17 cellular contexts compared by ENCODE assay signal in the genomic region with DNA sequence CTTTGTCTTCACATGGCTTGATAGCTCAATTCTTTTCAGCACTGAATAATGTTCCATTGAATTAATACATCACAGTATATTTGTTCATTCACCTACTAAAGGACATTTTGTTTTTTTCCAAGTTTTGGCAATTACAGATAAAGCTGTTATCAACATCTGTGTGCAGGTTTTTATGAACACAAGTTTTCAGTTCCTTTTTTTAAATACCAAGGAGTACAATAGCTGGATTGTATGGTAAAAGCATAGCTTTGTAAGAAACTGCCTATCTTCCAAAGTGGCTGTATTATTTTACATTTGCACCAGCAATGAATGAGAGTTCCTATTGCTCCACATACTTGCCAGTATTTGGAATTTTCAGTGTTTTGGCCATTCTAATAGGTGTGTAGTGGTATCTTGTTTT. TPM values are rescaled to one million over a fixed set of nuclear protein-coding genes. Genes with fewer than 3 reads are reported as not detected.
A peak's percentile ranks its signal among the peaks of the same experiment; 100 is the strongest.
DNase-seq lines count a peak whose midpoint lies in the region; ATAC-seq, FAIRE-seq and TF ChIP-seq lines count a peak whose summit lies in the region.
"Had no signal": no experiment of that assay in that cellular context is flagged by ENCODE, and none has a peak within 500 bp of the region (broad histone marks: within the 10 kb centered on the region; RNA-seq: fewer than 3 reads in every experiment).

No MANE protein-coding gene starts in this region.

- TF ChIP-seq RAD21 in GM12878 (IDR thresholded peaks at IDR 0.05; ENCODE audit: insufficient read depth, low read depth, low read length), result no peak

- peak overlapping the region; percentile 22 for H3K4me2 ChIP-seq in GM12878 (ENCODE audit: control insufficient read depth, insufficient read depth)
- H3K4me2 ChIP-seq: BLaER1 had no signal

- CTCF ChIA-PET in activated CD8-positive, alpha-beta memory T cell treated with anti-CD3 and anti-CD28 coated beads, Interleukin-2, amount 10 ng/mL, durations not matched to agents 7 days and 5 days (lab: Charles Lee), result interaction anchor here (1.0 to 1.3 kb wide), 2 partner anchors 57 to 257 kb away, joined by 3 to 4 read pairs; partner anchors contain the start of gene C1orf52
- CTCF ChIA-PET in GM12878 (lab: Yijun Ruan, JAX), result interaction anchor here (0.7 to 2.5 kb wide), 9 partner anchors 15 to 256 kb away, joined by 3 to 22 read pairs (median 5); no protein-coding TSS in a partner anchor

- H3K9me3 ChIP-seq in GM12878 (replicated peaks; ENCODE audit: control insufficient read depth, insufficient read depth, low read length), result peaks cover 9% of the 10 kb centered on the region; the same call in 2 of the 3 replicates

- TF ChIP-seq CTCF in GM12878 (IDR thresholded peaks at IDR 0.05 in 2 of 3, conservative IDR thresholded peaks at IDR 0.05 in 1 of 3; ENCODE audit: control insufficient read depth in 2 of 3, extremely low read depth in 1 of 3, insufficient read depth in 1 of 3, low read depth in 3 of 3, low read length in 3 of 3), result no peak

- peak overlapping the region; percentile 13 for H3K4me3 Mint-ChIP-seq in activated CD8-positive, alpha-beta memory T cell treated with anti-CD3 and anti-CD28 coated beads, Interleukin-2, amount 10 ng/mL, durations not matched to agents 7 days and 5 days
- no peak overlapping the region for H3K4me3 Mint-ChIP-seq in activated T-helper 2 cell treated with anti-CD3 and anti-CD28 coated beads, Interferon-gamma antibody, Interleukin-2, Interleukin-4, amounts not matched to agents 10 μg/mL and 5 μg/mL and 100 μg/mL, durations not matched to agents 14 hours and 24 hours and 36 hours (ENCODE audit: low read depth)

- no peaks in the 10 kb centered on the region for H4K20me1 ChIP-seq in GM12878 (ENCODE audit: control insufficient read depth, insufficient read depth)

- FAIRE-seq in GM12878 (lab: Jason Lieb, UNC) (no peak), urothelium cell line (lab: Jason Lieb, UNC) (no peak)
- FAIRE-seq: H54 had no signal

- 0 out of 2 replicates have a peak, but pooled peaks cover 4% of the 10 kb centered on the region for H3K4me1 ChIP-seq in GM12878 (ENCODE audit: control insufficient read depth, insufficient read depth, low read length)

- POLR2A ChIA-PET in GM12878 (lab: Charles Lee), result interaction anchor here (1.1 kb wide), 2 partner anchors 17 to 29 kb away, joined by 3 to 5 read pairs; no protein-coding TSS in a partner anchor

- RAD21 ChIA-PET in GM12878 (lab: Charles Lee; ENCODE audit: unreplicated experiment), result interaction anchor here (0.8 to 2.6 kb wide), 8 partner anchors 11 to 500 kb away, joined by 3 to 15 read pairs (median 4); no protein-coding TSS in a partner anchor

- in situ Hi-C loops in GM12878 (cut with MboI), result no loop called here

- H3K9me3 Mint-ChIP-seq in activated CD8-positive, alpha-beta memory T cell treated with anti-CD3 and anti-CD28 coated beads, Interleukin-2, amount 10 ng/mL, durations not matched to agents 7 days and 5 days (ENCODE audit: low read depth), result peaks cover 13% of the 10 kb centered on the region
- H3K9me3 Mint-ChIP-seq in activated T-helper 2 cell treated with anti-CD3 and anti-CD28 coated beads, Interferon-gamma antibody, Interleukin-2, Interleukin-4, amounts not matched to agents 10 μg/mL and 5 μg/mL and 100 μg/mL, durations not matched to agents 14 hours and 24 hours and 36 hours, result peaks cover 37% of the 10 kb centered on the region

- no peak for DNase-seq in activated CD8-positive, alpha-beta memory T cell treated with anti-CD3 and anti-CD28 coated beads, Interleukin-2, amount 10 ng/mL, durations not matched to agents 7 days and 5 days
- no peak for DNase-seq in activated CD8-positive, alpha-beta memory T cell treated with anti-CD3 and anti-CD28 coated beads for 24 hours
- DNase-seq in MV-4-11 (lab: John Stamatoyannopoulos, UW) (peak; percentile 23), GM12878 (ENCODE audit: low read depth, low spot score) (no peak), urothelium cell line (ENCODE audit: low spot score) (no peak)
- no peak for DNase-seq in activated T-helper 2 cell treated with anti-CD3 and anti-CD28 coated beads, Interferon-gamma antibody, Interleukin-2, Interleukin-4, amounts not matched to agents 10 μg/mL and 5 μg/mL and 100 μg/mL, durations not matched to agents 14 hours and 24 hours and 36 hours (ENCODE audit: low spot score)
- no peak for DNase-seq in activated effector memory CD4-positive, alpha-beta T cell treated with Interleukin-2 at 50 U/mL for 16 hours
- DNase-seq: 8988T; AML-193; CD8-positive, alpha-beta memory T cell; GF-D8; GM23248; KG1 had no signal

- H3K27ac Mint-ChIP-seq in activated CD8-positive, alpha-beta memory T cell treated with anti-CD3 and anti-CD28 coated beads, Interleukin-2, amount 10 ng/mL, durations not matched to agents 7 days and 5 days, result no peak overlapping the region
- H3K27ac Mint-ChIP-seq in activated T-helper 2 cell treated with anti-CD3 and anti-CD28 coated beads, Interferon-gamma antibody, Interleukin-2, Interleukin-4, amounts not matched to agents 10 μg/mL and 5 μg/mL and 100 μg/mL, durations not matched to agents 14 hours and 24 hours and 36 hours, result no peak overlapping the region

- no peak overlapping the region for H2AFZ ChIP-seq in GM12878 (ENCODE audit: control insufficient read depth, low read depth, low read length)
- H2AFZ ChIP-seq: GM23248 had no signal

- H3K4me3 ChIP-seq in GM12878, result 0 out of 2 replicates have a peak overlapping the region, but pooled peaks have one; percentile 10
- H3K4me3 ChIP-seq: BLaER1, GM23248 had no signal

- H3K9ac ChIP-seq in GM12878 (ENCODE audit: control insufficient read depth, insufficient read depth, low read length), result no peak overlapping the region
- H3K9ac ChIP-seq: BLaER1, GM23248 had no signal

- no peak for TF ChIP-seq POLR2A in GM12878 (IDR thresholded peaks at IDR 0.05; ENCODE audit: low read depth, low read length)

- H3K79me2 ChIP-seq in GM12878 (ENCODE audit: control insufficient read depth, insufficient read depth, low read length), result peaks cover 46% of the 10 kb centered on the region

- intact Hi-C loops in GM12878 (cut with micrococcal nuclease; ENCODE audit: unreplicated experiment), result no loop called here
- intact Hi-C loops in activated T-helper 2 cell treated with anti-CD3 and anti-CD28 coated beads, Interferon-gamma antibody, Interleukin-2, Interleukin-4, amounts not matched to agents 10 μg/mL and 5 μg/mL and 100 μg/mL, durations not matched to agents 14 hours and 24 hours and 36 hours (cut with micrococcal nuclease), result no loop called here

- H3K36me3 Mint-ChIP-seq in activated CD8-positive, alpha-beta memory T cell treated with anti-CD3 and anti-CD28 coated beads, Interleukin-2, amount 10 ng/mL, durations not matched to agents 7 days and 5 days, result peaks cover 41% of the 10 kb centered on the region
- H3K36me3 Mint-ChIP-seq in activated T-helper 2 cell treated with anti-CD3 and anti-CD28 coated beads, Interferon-gamma antibody, Interleukin-2, Interleukin-4, amounts not matched to agents 10 μg/mL and 5 μg/mL and 100 μg/mL, durations not matched to agents 14 hours and 24 hours and 36 hours (ENCODE audit: low read depth), result peaks cover 43% of the 10 kb centered on the region

- H3K27me3 Mint-ChIP-seq in activated CD8-positive, alpha-beta memory T cell treated with anti-CD3 and anti-CD28 coated beads, Interleukin-2, amount 10 ng/mL, durations not matched to agents 7 days and 5 days, result peaks cover 3% of the 10 kb centered on the region
- H3K27me3 Mint-ChIP-seq in activated T-helper 2 cell treated with anti-CD3 and anti-CD28 coated beads, Interferon-gamma antibody, Interleukin-2, Interleukin-4, amounts not matched to agents 10 μg/mL and 5 μg/mL and 100 μg/mL, durations not matched to agents 14 hours and 24 hours and 36 hours (ENCODE audit: low read depth), result peaks cover 31% of the 10 kb centered on the region
- H3K27me3 Mint-ChIP-seq: IgD-negative memory B cell had no signal

- no TSS peak for BruUV-seq in GM12878 (replicated peaks; lab: Mats Ljungman, UMichigan)

- ATAC-seq in activated CD8-positive, alpha-beta memory T cell treated with anti-CD3 and anti-CD28 coated beads, Interleukin-2, amount 10 ng/mL, durations not matched to agents 7 days and 5 days, result no peak
- no peak for ATAC-seq in GM12878
- ATAC-seq: HCT116 had no signal

- no peaks in the 10 kb centered on the region for H3K27me3 ChIP-seq in GM12878 (replicated peaks in 1 of 2; ENCODE audit: control insufficient read depth in 2 of 2, insufficient read depth in 2 of 2, low read length in 1 of 2)

- H3K36me3 ChIP-seq in GM12878 (ENCODE audit: control insufficient read depth in 2 of 2, insufficient read depth in 2 of 2, low read length in 1 of 2), result peaks cover 0 to 2% of the 10 kb centered on the region in 2 experiments; a peak in 1 of 4 replicates
- H3K36me3 ChIP-seq: BLaER1 had no signal

- TF ChIP-seq EP300 in GM12878 (IDR thresholded peaks at IDR 0.05; ENCODE audit: borderline replicate concordance in 1 of 2, control insufficient read depth in 1 of 2, low read depth in 2 of 2, low read length in 2 of 2), result no peak

- H3K27ac ChIP-seq in GM12878 (ENCODE audit: control insufficient read depth, insufficient read depth), result no peak overlapping the region; the same call in 1 of the 2 replicates
- H3K27ac ChIP-seq: BLaER1, GM23248 had no signal

- SMC1A ChIA-PET in GM12878 (lab: Charles Lee; ENCODE audit: uncharacterized antibody, unreplicated experiment), result interaction anchor here (0.7 to 3.9 kb wide), 16 partner anchors 8 to 274 kb away, joined by 3 to 36 read pairs (median 4); a partner anchor contains a TSS

- H3K4me1 Mint-ChIP-seq in activated CD8-positive, alpha-beta memory T cell treated with anti-CD3 and anti-CD28 coated beads, Interleukin-2, amount 10 ng/mL, durations not matched to agents 7 days and 5 days, result peaks cover 52% of the 10 kb centered on the region
- H3K4me1 Mint-ChIP-seq in activated T-helper 2 cell treated with anti-CD3 and anti-CD28 coated beads, Interferon-gamma antibody, Interleukin-2, Interleukin-4, amounts not matched to agents 10 μg/mL and 5 μg/mL and 100 μg/mL, durations not matched to agents 14 hours and 24 hours and 36 hours (ENCODE audit: low read depth), result peaks cover 40% of the 10 kb centered on the region

RNA-seq across cellular contexts. Expression of gene MCOLN2, which starts 4.8 kb away (rescaled TPM):
- total RNA-seq in activated CD8-positive, alpha-beta memory T cell treated with anti-CD3 and anti-CD28 coated beads, Interleukin-2, amount 10 ng/mL, durations not matched to agents 7 days and 5 days, result 10 to 100 TPM; 51.8 to 60.6 TPM
- total RNA-seq in GM12878 (2013; cell fraction: nucleolus; rRNA removed), result 522 and 548 TPM in 2 replicates
- total RNA-seq in GM12878 (2014; rRNA removed), result 228 and 233 TPM in 2 replicates
- total RNA-seq in GM12878 (2014; rRNA removed; fragmentation: Illumina TruSeq; extraction: Trizol), result 109 and 114 TPM in 2 replicates
- 103 and 110 TPM in 2 replicates for total RNA-seq in GM12878 (2021)
- 84.9 TPM for polyA plus RNA-seq in GM12878 (2011; ENCODE audit: low read depth)
- 165 and 228 TPM in 2 replicates for polyA plus RNA-seq in GM12878 (2011; rRNA removed)
- polyA plus RNA-seq in GM12878 (2011; cell fraction: cytosol; rRNA removed), result 83.5 and 87.5 TPM in 2 replicates
- 296 and 374 TPM in 2 replicates for polyA plus RNA-seq in GM12878 (2011; cell fraction: nucleus; rRNA removed)
- polyA plus RNA-seq in GM12878 (2012), result 66.6 and 97.7 TPM in 2 replicates
- polyA plus RNA-seq in GM12878 (2014; fragmentation: Illumina TruSeq; extraction: Trizol), result 116 and 143 TPM in 2 replicates
- polyA plus RNA-seq in GM12878 (2014; fragmentation: Nextera tagmentation; extraction: Ambion mirVana), result 10 to 100 TPM; 25.9 to 46.7 TPM
- 189 and 218 TPM in 2 replicates for polyA plus RNA-seq in GM12878 (2014; rRNA removed)
- polyA plus RNA-seq in GM12878 (2016; fragmentation: Nextera tagmentation; extraction: Ambion mirVana), result 100 to 1,000 TPM; 105 to 106 TPM
- 87.4 and 94.8 TPM in 2 replicates for polyA minus RNA-seq in GM12878 (2011; rRNA and poly(A)+ RNA removed)
- polyA minus RNA-seq in GM12878 (2011; cell fraction: cytosol; rRNA and poly(A)+ RNA removed), result 40.2 and 47.3 TPM in 2 replicates
- 184 and 227 TPM in 2 replicates for polyA minus RNA-seq in GM12878 (2011; cell fraction: nucleus; rRNA and poly(A)+ RNA removed)
- 142 and 143 TPM in 2 replicates for total RNA-seq in activated T-helper 2 cell treated with anti-CD3 and anti-CD28 coated beads, Interferon-gamma antibody, Interleukin-2, Interleukin-4, amounts not matched to agents 10 μg/mL and 5 μg/mL and 100 μg/mL, durations not matched to agents 14 hours and 24 hours and 36 hours
- total RNA-seq: GM23248 had no signal

RNA-seq across cellular contexts. Expression of gene MCOLN3, which starts 46.6 kb away (rescaled TPM):
- 1 to 10 TPM; 1.1 to 2.2 TPM for total RNA-seq in activated CD8-positive, alpha-beta memory T cell treated with anti-CD3 and anti-CD28 coated beads, Interleukin-2, amount 10 ng/mL, durations not matched to agents 7 days and 5 days
- total RNA-seq in GM12878 (2013; cell fraction: nucleolus; rRNA removed), result 0.79 and 1.2 TPM in 2 replicates
- total RNA-seq in GM12878 (2014; rRNA removed) (2.3 and 2.5 TPM in 2 replicates), GM12878 (2014; rRNA removed; fragmentation: Illumina TruSeq; extraction: Trizol) (3.6 and 3.7 TPM in 2 replicates), GM12878 (2021) (3.2 and 4.1 TPM in 2 replicates)
- 1.3 TPM for polyA plus RNA-seq in GM12878 (2011; ENCODE audit: low read depth)
- polyA plus RNA-seq in GM12878 (2011; rRNA removed) (0.46 and 0.48 TPM in 2 replicates), GM12878 (2014; fragmentation: Illumina TruSeq; extraction: Trizol) (6.1 and 6.5 TPM in 2 replicates), GM12878 (2014; fragmentation: Nextera tagmentation; extraction: Ambion mirVana) (1 to 10 TPM; 2.0 to 2.7 TPM), GM12878 (2014; rRNA removed) (6.6 and 7.4 TPM in 2 replicates), GM12878 (2016; fragmentation: Nextera tagmentation; extraction: Ambion mirVana) (1 to 10 TPM; 4.0 to 4.5 TPM)
- 0.13 and 0.18 TPM in 2 replicates for polyA plus RNA-seq in GM12878 (2011; cell fraction: cytosol; rRNA removed)
- polyA plus RNA-seq in GM12878 (2011; cell fraction: nucleus; rRNA removed), result 0.94 and 1.1 TPM in 2 replicates
- polyA plus RNA-seq in GM12878 (2012), result 2.1 and 2.5 TPM in 2 replicates
- 0.22 TPM in 1 of 2 replicates, not detected in the other for polyA minus RNA-seq in GM12878 (2011; rRNA and poly(A)+ RNA removed)
- polyA minus RNA-seq in GM12878 (2011; cell fraction: cytosol; rRNA and poly(A)+ RNA removed), result not detected in 2 replicates
- 0.29 TPM in 1 of 2 replicates, not detected in the other for polyA minus RNA-seq in GM12878 (2011; cell fraction: nucleus; rRNA and poly(A)+ RNA removed)
- 0.46 and 0.68 TPM in 2 replicates for total RNA-seq in activated T-helper 2 cell treated with anti-CD3 and anti-CD28 coated beads, Interferon-gamma antibody, Interleukin-2, Interleukin-4, amounts not matched to agents 10 μg/mL and 5 μg/mL and 100 μg/mL, durations not matched to agents 14 hours and 24 hours and 36 hours
